In genomic region chr1:45013551-45014209, GRCh38 we compare ENCODE assay signal across 8 cellular contexts. TPM values are rescaled to one million over a fixed set of nuclear protein-coding genes. Genes with fewer than 3 reads are reported as not detected.
A peak's percentile ranks its signal among the peaks of the same experiment; 100 is the strongest.
DNase-seq lines count a peak whose midpoint lies in the region; ATAC-seq and TF ChIP-seq lines count a peak whose summit lies in the region.

No MANE protein-coding gene starts in this region.

- no peak for DNase-seq in stimulated activated naive CD8-positive, alpha-beta T cell treated with anti-CD3 and anti-CD28 coated beads, Interleukin-15, Interleukin-2, amounts not matched to agents 100 U/mL and 50 U/mL, for 24 hours
- DNase-seq in activated naive CD4-positive, alpha-beta T cell treated with anti-CD3 and anti-CD28 coated beads, Interleukin-2, amount 50 U/mL, for 72 hours (ENCODE audit: low spot score in 2 of 2): no peak
- DNase-seq in mesendoderm (no peak), body of pancreas (no peak)
- DNase-seq in stimulated activated naive CD4-positive, alpha-beta T cell treated with Interleukin-2 at 50 U/mL for 16 hours (lab: John Stamatoyannopoulos, UW): no peak
- DNase-seq in activated effector memory CD4-positive, alpha-beta T cell treated with anti-CD3 and anti-CD28 coated beads, Interleukin-2, amount 50 U/mL, for 16 hours: no peak

- H3K36me3 Mint-ChIP-seq in stimulated activated naive CD8-positive, alpha-beta T cell treated with anti-CD3 and anti-CD28 coated beads, Interleukin-15, Interleukin-2, amounts not matched to agents 100 ng/mL and 50 ng/mL, for 24 hours (ENCODE audit: low read depth): peaks cover 20% of the 10 kb centered on the region
- peaks cover 12% of the 10 kb centered on the region in 2 donors for H3K36me3 Mint-ChIP-seq in activated naive CD4-positive, alpha-beta T cell treated with anti-CD3 and anti-CD28 coated beads, Interleukin-2, amount 50 U/mL, for 72 hours

- no peak overlapping the region for H3K27ac ChIP-seq in mesendoderm (ENCODE audit: low read depth, low read length)
- no peak overlapping the region for H3K27ac ChIP-seq in body of pancreas

- H3K4me1 ChIP-seq in mesendoderm (ENCODE audit: control insufficient read depth, low read depth, low read length) (peaks cover 7% of the 10 kb centered on the region), body of pancreas (peaks cover 48% of the 10 kb centered on the region)

- no peak for ATAC-seq in stimulated activated naive CD8-positive, alpha-beta T cell treated with anti-CD3 and anti-CD28 coated beads, Interleukin-15, Interleukin-2, amounts not matched to agents 100 U/mL and 50 U/mL, for 24 hours
- no peak for ATAC-seq in activated naive CD4-positive, alpha-beta T cell treated with anti-CD3 and anti-CD28 coated beads, Interleukin-2, amount 50 U/mL, for 72 hours
- ATAC-seq in HG03175 (IDR thresholded peaks at IDR 0.05; ENCODE audit: unreplicated experiment) (no peak), body of pancreas (no peak)

- H3K56ac ChIP-seq in mesendoderm (ENCODE audit: low read length): peak overlapping the region; percentile 46

- no peak overlapping the region for H2BK5ac ChIP-seq in mesendoderm (ENCODE audit: low read length)

- H3K23ac ChIP-seq in mesendoderm (ENCODE audit: low read length): no peak overlapping the region

- H3K27me3 ChIP-seq in mesendoderm (ENCODE audit: insufficient read depth, low read length, poor library complexity): no peaks in the 10 kb centered on the region
- H3K27me3 ChIP-seq in body of pancreas: no peaks in the 10 kb centered on the region

- no peak overlapping the region for H4K8ac ChIP-seq in mesendoderm (ENCODE audit: low read depth, low read length)

- H3K27ac Mint-ChIP-seq in stimulated activated naive CD8-positive, alpha-beta T cell treated with anti-CD3 and anti-CD28 coated beads, Interleukin-15, Interleukin-2, amounts not matched to agents 100 ng/mL and 50 ng/mL, for 24 hours: peak overlapping the region; percentile 87
- H3K27ac Mint-ChIP-seq in activated naive CD4-positive, alpha-beta T cell treated with anti-CD3 and anti-CD28 coated beads, Interleukin-2, amount 50 U/mL, for 72 hours: peak overlapping the region; percentile 89

- H3K9me3 ChIP-seq in body of pancreas: no peaks in the 10 kb centered on the region

- WGBS in mesendoderm (ENCODE audit: extremely low coverage, insufficient coverage, low lambda C conversion rate): no CpG with 5 or more reads among the region's 12 CpGs
- WGBS in body of pancreas, 2 donors: 75 to 78% methylated on average over 12 of the region's 12 CpGs

- peak overlapping the region; percentile 84 for H3K4me3 Mint-ChIP-seq in stimulated activated naive CD8-positive, alpha-beta T cell treated with anti-CD3 and anti-CD28 coated beads, Interleukin-15, Interleukin-2, amounts not matched to agents 100 ng/mL and 50 ng/mL, for 24 hours

- no peak overlapping the region for H3K4me3 ChIP-seq in mesendoderm (ENCODE audit: low read length)
- H3K4me3 ChIP-seq in body of pancreas: no peak overlapping the region

- H3K18ac ChIP-seq in mesendoderm (ENCODE audit: low read length): no peak overlapping the region

- peaks cover 8% of the 10 kb centered on the region for H3K79me2 ChIP-seq in mesendoderm (ENCODE audit: control insufficient read depth, insufficient read depth, low read length)

- no peak overlapping the region for H2AK5ac ChIP-seq in mesendoderm (ENCODE audit: low read length)

- no peaks in the 10 kb centered on the region for H3K9me3 Mint-ChIP-seq in stimulated activated naive CD8-positive, alpha-beta T cell treated with anti-CD3 and anti-CD28 coated beads, Interleukin-15, Interleukin-2, amounts not matched to agents 100 ng/mL and 50 ng/mL, for 24 hours
- H3K9me3 Mint-ChIP-seq in activated naive CD4-positive, alpha-beta T cell treated with anti-CD3 and anti-CD28 coated beads, Interleukin-2, amount 50 U/mL, for 72 hours: no peaks in the 10 kb centered on the region

- no peak overlapping the region for H2BK120ac ChIP-seq in mesendoderm (ENCODE audit: low read depth, low read length)

- H3K4me1 Mint-ChIP-seq in stimulated activated naive CD8-positive, alpha-beta T cell treated with anti-CD3 and anti-CD28 coated beads, Interleukin-15, Interleukin-2, amounts not matched to agents 100 ng/mL and 50 ng/mL, for 24 hours (ENCODE audit: low read depth): peaks cover 48% of the 10 kb centered on the region

- no peak overlapping the region for H3K4ac ChIP-seq in mesendoderm (ENCODE audit: low read depth, low read length)

- peaks cover 3% of the 10 kb centered on the region for H3K36me3 ChIP-seq in mesendoderm (ENCODE audit: control insufficient read depth, insufficient read depth, low read length)
- H3K36me3 ChIP-seq in body of pancreas (replicated peaks in 1 of 2; ENCODE audit: insufficient read depth in 1 of 2, low read depth in 2 of 2): peaks cover under 1 to 1% of the 10 kb centered on the region in 2 donors

- H2BK15ac ChIP-seq in mesendoderm (replicated peaks; ENCODE audit: low read depth): no peak overlapping the region

- no peak for TF ChIP-seq POLR2A in body of pancreas (IDR thresholded peaks at IDR 0.05)

- peak overlapping the region; percentile 82 for H3K9ac ChIP-seq in mesendoderm (ENCODE audit: low read length)

- peaks cover 16% of the 10 kb centered on the region for H3K79me1 ChIP-seq in mesendoderm (ENCODE audit: low read length)

- TF ChIP-seq CTCF in body of pancreas (IDR thresholded peaks at IDR 0.05): no peak

- no peak overlapping the region for H3K4me2 ChIP-seq in mesendoderm (ENCODE audit: low read length)

- intact Hi-C loops in body of pancreas (cut with DNase I): loop anchor here (10.0 kb wide), 1 partner anchor 481 kb away; the partner anchor contains the start of gene TESK2

- H3K27me3 Mint-ChIP-seq in stimulated activated naive CD8-positive, alpha-beta T cell treated with anti-CD3 and anti-CD28 coated beads, Interleukin-15, Interleukin-2, amounts not matched to agents 100 ng/mL and 50 ng/mL, for 24 hours: no peaks in the 10 kb centered on the region

- no peak overlapping the region for H4K5ac ChIP-seq in mesendoderm (ENCODE audit: low read length)

RNA-seq across cellular contexts. Expression of gene UROD, which starts 1.6 kb away (rescaled TPM):
- total RNA-seq in activated naive CD4-positive, alpha-beta T cell treated with anti-CD3 and anti-CD28 coated beads, Interleukin-2, amount 50 U/mL, for 72 hours: 100 to 1,000 TPM; 149 to 176 TPM
- 189 TPM for polyA plus RNA-seq in mesendoderm (2013, experiment 1 of 2)
- 184 TPM for polyA plus RNA-seq in mesendoderm (2013, experiment 2 of 2)
- total RNA-seq in body of pancreas: 10 to 100 TPM; 32.2 to 39.6 TPM

RNA-seq across cellular contexts. Expression of gene HECTD3, which starts 2.6 kb away (rescaled TPM):
- 10 to 100 TPM; 23.9 to 24.3 TPM for total RNA-seq in activated naive CD4-positive, alpha-beta T cell treated with anti-CD3 and anti-CD28 coated beads, Interleukin-2, amount 50 U/mL, for 72 hours
- 29.5 TPM for polyA plus RNA-seq in mesendoderm (2013, experiment 1 of 2)
- 29.1 TPM for polyA plus RNA-seq in mesendoderm (2013, experiment 2 of 2)
- 10 to 100 TPM; 42.3 to 51.4 TPM for total RNA-seq in body of pancreas

RNA-seq across cellular contexts. Expression of gene EIF2B3, which starts 27.3 kb away (rescaled TPM):
- total RNA-seq in activated naive CD4-positive, alpha-beta T cell treated with anti-CD3 and anti-CD28 coated beads, Interleukin-2, amount 50 U/mL, for 72 hours: 10 to 100 TPM; 35.8 to 43.4 TPM
- 30.8 TPM for polyA plus RNA-seq in mesendoderm (2013, experiment 1 of 2)
- 32.0 TPM for polyA plus RNA-seq in mesendoderm (2013, experiment 2 of 2)
- 10 to 100 TPM; 13.0 to 33.9 TPM for total RNA-seq in body of pancreas
